In genomic region chr20:37381621-37382538, GRCh38 we compare ENCODE assay signal across 14 cellular contexts. TPM values are rescaled to one million over a fixed set of nuclear protein-coding genes. Genes with fewer than 3 reads are reported as not detected.
DNase-seq lines count a peak whose midpoint lies in the region; ATAC-seq and FAIRE-seq lines count a peak whose summit lies in the region.
"Had no signal": no experiment of that assay in that cellular context is flagged by ENCODE, and none has a peak within 500 bp of the region (broad histone marks: within the 10 kb centered on the region; RNA-seq: fewer than 3 reads in every experiment).

No MANE protein-coding gene starts in this region.

- H3K9me3 Mint-ChIP-seq in immature natural killer cell: no peaks in the 10 kb centered on the region
- no peaks in the 10 kb centered on the region for H3K9me3 Mint-ChIP-seq in stimulated activated effector memory CD8-positive, alpha-beta T cell treated with anti-CD3 and anti-CD28 coated beads, Interleukin-12 subunit alpha, Interleukin-12 subunit beta, amount 100 ng/mL, for 72 hours
- H3K9me3 Mint-ChIP-seq: activated naive CD8-positive, alpha-beta T cell treated with anti-CD3 and anti-CD28 coated beads for 36 hours had no signal

- DNase-seq in activated CD4-positive, CD25-positive, alpha-beta regulatory T cell treated with anti-CD3 and anti-CD28 coated beads, Interleukin-2, amount 50 U/mL, for 72 hours: peak; percentile 15
- no peak for DNase-seq in activated CD4-positive, CD25-positive, alpha-beta regulatory T cell (lab: John Stamatoyannopoulos, UW)
- no peak for DNase-seq in HTR-8/SVneo (ENCODE audit: insufficient read length, low spot score)
- no peak for DNase-seq in immature natural killer cell
- no peak for DNase-seq in stimulated activated effector memory CD8-positive, alpha-beta T cell treated with anti-CD3 and anti-CD28 coated beads, Interleukin-12 subunit alpha, Interleukin-12 subunit beta, amount 100 ng/mL, for 72 hours (ENCODE audit: low spot score in 2 of 2)
- no peak for DNase-seq in activated gamma-delta T cell treated with Interleukin-2 at 50 U/mL for 16 hours
- DNase-seq: activated naive CD8-positive, alpha-beta T cell treated with anti-CD3 and anti-CD28 coated beads for 36 hours; central memory CD4-positive, alpha-beta T cell; heart left ventricle; NCI-H146; NCI-H510A treated with DMSO at 0.1 percent for 48 hours; T1000 had no signal

- peak; percentile 67 for FAIRE-seq in HTR-8/SVneo (lab: Jason Lieb, UNC)

- H3K4me1 Mint-ChIP-seq in immature natural killer cell: peaks cover 20 to 24% of the 10 kb centered on the region in 2 donors
- H3K4me1 Mint-ChIP-seq in stimulated activated effector memory CD8-positive, alpha-beta T cell treated with anti-CD3 and anti-CD28 coated beads, Interleukin-12 subunit alpha, Interleukin-12 subunit beta, amount 100 ng/mL, for 72 hours: peaks cover 26% of the 10 kb centered on the region

- H3K27ac Mint-ChIP-seq in immature natural killer cell: no peak overlapping the region
- peak overlapping the region; percentile 67 for H3K27ac Mint-ChIP-seq in stimulated activated effector memory CD8-positive, alpha-beta T cell treated with anti-CD3 and anti-CD28 coated beads, Interleukin-12 subunit alpha, Interleukin-12 subunit beta, amount 100 ng/mL, for 72 hours
- H3K27ac Mint-ChIP-seq: activated naive CD8-positive, alpha-beta T cell treated with anti-CD3 and anti-CD28 coated beads for 36 hours had no signal

- H3K36me3 Mint-ChIP-seq in immature natural killer cell: no peaks in the 10 kb centered on the region
- peaks cover 10% of the 10 kb centered on the region for H3K36me3 Mint-ChIP-seq in stimulated activated effector memory CD8-positive, alpha-beta T cell treated with anti-CD3 and anti-CD28 coated beads, Interleukin-12 subunit alpha, Interleukin-12 subunit beta, amount 100 ng/mL, for 72 hours
- H3K36me3 Mint-ChIP-seq: activated naive CD8-positive, alpha-beta T cell treated with anti-CD3 and anti-CD28 coated beads for 36 hours had no signal

- H3K4me3 Mint-ChIP-seq in immature natural killer cell: peak overlapping the region; percentile 22 to 72 (median 60)
- peak overlapping the region; percentile 30 for H3K4me3 Mint-ChIP-seq in stimulated activated effector memory CD8-positive, alpha-beta T cell treated with anti-CD3 and anti-CD28 coated beads, Interleukin-12 subunit alpha, Interleukin-12 subunit beta, amount 100 ng/mL, for 72 hours
- H3K4me3 Mint-ChIP-seq: activated naive CD8-positive, alpha-beta T cell treated with anti-CD3 and anti-CD28 coated beads for 36 hours had no signal

- peaks cover 0 to 2% (median 0%) of the 10 kb centered on the region in 3 donors for H3K27me3 Mint-ChIP-seq in immature natural killer cell (ENCODE audit: low read depth in 3 of 3)

- ATAC-seq in stimulated activated effector memory CD8-positive, alpha-beta T cell treated with anti-CD3 and anti-CD28 coated beads, Interleukin-12 subunit alpha, Interleukin-12 subunit beta, amount 100 ng/mL, for 72 hours: no peak
- ATAC-seq in HG02759 (IDR thresholded peaks at IDR 0.05; ENCODE audit: unreplicated experiment) (no peak), HG03442 (IDR thresholded peaks at IDR 0.05; ENCODE audit: unreplicated experiment) (no peak)
- ATAC-seq: heart left ventricle had no signal

RNA-seq across cellular contexts. Expression of gene SRC, which starts 35.9 kb away (rescaled TPM):
- polyA plus RNA-seq in immature natural killer cell: 1 to 10 TPM in 1 of 3 donors, under 1 TPM in 1, not detected in 1; 0.82 to 4.1 TPM
